Comparison of ENCODE assay signal across 23 cellular contexts in the genomic region with DNA sequence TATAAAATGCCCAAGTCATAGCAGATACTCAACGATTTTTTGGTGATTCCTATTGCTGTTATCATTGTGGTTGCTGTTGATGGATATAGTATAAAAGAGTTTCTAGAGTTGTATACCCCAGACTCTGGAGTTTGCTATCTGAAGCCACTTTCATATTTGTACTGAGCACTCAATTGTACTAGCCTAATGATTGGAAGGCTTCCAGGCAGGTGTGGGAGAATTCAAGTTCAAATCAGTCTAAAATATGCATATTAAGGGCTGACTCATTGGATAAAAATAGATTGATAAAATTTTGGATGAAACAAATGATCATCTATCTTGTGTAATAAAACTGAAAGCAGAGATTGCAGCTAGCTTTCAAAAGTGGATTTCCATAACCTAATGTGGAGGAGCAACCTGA.
"Had no signal": no experiment of that assay in that cellular context is flagged by ENCODE, and none has a peak within 500 bp of the region (broad histone marks: within the 10 kb centered on the region; RNA-seq: fewer than 3 reads in every experiment).

No MANE protein-coding gene starts in this region.

- H3K9me3 ChIP-seq: colonic mucosa, esophagus squamous epithelium, gastrocnemius medialis, heart right ventricle, left lung, lower lobe of right lung, mucosa of descending colon had no signal

- H3K27me3 Mint-ChIP-seq: dendritic cell treated with granulocyte-macrophage colony-stimulating factor and Interleukin-4, amounts not matched to agents 40 ng/mL and 50 ng/mL, for 4 days; effector memory CD8-positive, alpha-beta T cell had no signal

- H3K4me1 Mint-ChIP-seq: endodermal cell, mesothelial cell of epicardium had no signal

- DNase-seq: colonic mucosa; cortex of kidney; effector CD8-positive, alpha-beta T cell; effector memory CD8-positive, alpha-beta T cell; erythroblast; esophagus squamous epithelium; foreskin fibroblast; foreskin melanocyte; gastrocnemius medialis; glutamatergic neuron; heart right ventricle; hippocampal formation; left cardiac atrium; left lung; left ventricle myocardium superior; lower lobe of right lung; mesenchymal stem cell; mucosa of descending colon had no signal

- H3K4me1 ChIP-seq: colonic mucosa, esophagus squamous epithelium, heart right ventricle, left lung, lower lobe of right lung had no signal

- H3K27ac Mint-ChIP-seq: dendritic cell treated with granulocyte-macrophage colony-stimulating factor and Interleukin-4, amounts not matched to agents 40 ng/mL and 50 ng/mL, for 4 days; effector memory CD8-positive, alpha-beta T cell; endodermal cell; mesothelial cell of epicardium had no signal

- H3K27me3 ChIP-seq: colonic mucosa, esophagus squamous epithelium, gastrocnemius medialis, heart right ventricle, left lung had no signal

- H3K36me3 ChIP-seq: colonic mucosa, esophagus squamous epithelium, heart right ventricle, left lung, lower lobe of right lung had no signal

- ATAC-seq: effector memory CD8-positive, alpha-beta T cell; esophagus mucosa; gastrocnemius medialis; heart right ventricle; left cardiac atrium; left lung; left ventricle myocardium superior; lower lobe of right lung; mucosa of descending colon had no signal

- H3K4me3 Mint-ChIP-seq: dendritic cell treated with granulocyte-macrophage colony-stimulating factor and Interleukin-4, amounts not matched to agents 40 ng/mL and 50 ng/mL, for 4 days; effector memory CD8-positive, alpha-beta T cell; endodermal cell; mesothelial cell of epicardium had no signal

- H3K36me3 Mint-ChIP-seq: mesothelial cell of epicardium had no signal

- H3K9me3 Mint-ChIP-seq: dendritic cell treated with granulocyte-macrophage colony-stimulating factor and Interleukin-4, amounts not matched to agents 40 ng/mL and 50 ng/mL, for 4 days; effector memory CD8-positive, alpha-beta T cell; endodermal cell; mesothelial cell of epicardium had no signal

- H3K27ac ChIP-seq: colonic mucosa, epithelial cell of prostate, esophagus squamous epithelium, heart right ventricle, left lung, lower lobe of right lung had no signal

- H3K4me3 ChIP-seq: colonic mucosa, esophagus squamous epithelium, gastrocnemius medialis, heart right ventricle, left lung, lower lobe of right lung, mucosa of descending colon had no signal
